ENCODE assay signal across 1 cellular context in the genomic region with DNA sequence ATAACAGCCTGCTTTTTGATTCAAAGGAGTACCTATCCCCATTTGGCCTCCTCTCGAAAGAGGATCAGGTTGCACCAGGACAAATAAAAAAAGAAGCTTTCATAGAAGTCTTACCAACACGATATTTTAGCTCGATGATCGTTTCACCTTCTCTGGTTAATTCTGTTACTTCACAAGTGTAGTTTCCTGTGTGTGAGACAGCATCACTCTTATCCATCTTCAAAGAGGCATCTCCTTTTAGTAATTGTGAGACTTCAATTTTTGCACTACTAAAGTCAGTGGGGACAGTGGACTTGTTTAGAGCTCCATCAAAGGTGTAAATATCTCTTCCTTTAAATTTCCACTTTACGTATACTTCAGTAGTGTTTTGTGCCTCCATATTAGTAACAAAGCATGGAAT.
TF ChIP-seq lines count a peak whose summit lies in the region.

No MANE protein-coding gene starts in this region.

TF ChIP-seq in GM12878, 131 proteins besides CTCF, POLR2A, EP300 and RAD21:
- TF ChIP-seq RB1 (IDR thresholded peaks at IDR 0.05; ENCODE audit: borderline replicate concordance) = no peak
- TF ChIP-seq NFYA (IDR thresholded peaks at IDR 0.05; ENCODE audit: borderline replicate concordance, low read depth, low read length) = no peak
- TF ChIP-seq YBX1 (IDR thresholded peaks at IDR 0.05) = no peak
- no peak for TF ChIP-seq KDM1A (IDR thresholded peaks at IDR 0.05; ENCODE audit: borderline replicate concordance)
- TF ChIP-seq, protein P1, sequence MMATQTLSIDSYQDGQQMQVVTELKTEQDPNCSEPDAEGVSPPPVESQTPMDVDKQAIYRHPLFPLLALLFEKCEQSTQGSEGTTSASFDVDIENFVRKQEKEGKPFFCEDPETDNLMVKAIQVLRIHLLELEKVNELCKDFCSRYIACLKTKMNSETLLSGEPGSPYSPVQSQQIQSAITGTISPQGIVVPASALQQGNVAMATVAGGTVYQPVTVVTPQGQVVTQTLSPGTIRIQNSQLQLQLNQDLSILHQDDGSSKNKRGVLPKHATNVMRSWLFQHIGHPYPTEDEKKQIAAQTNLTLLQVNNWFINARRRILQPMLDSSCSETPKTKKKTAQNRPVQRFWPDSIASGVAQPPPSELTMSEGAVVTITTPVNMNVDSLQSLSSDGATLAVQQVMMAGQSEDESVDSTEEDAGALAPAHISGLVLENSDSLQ (IDR thresholded peaks at IDR 0.05) = no peak
- no peak for TF ChIP-seq SRF (IDR thresholded peaks at IDR 0.05; ENCODE audit: low read depth in 2 of 2, low read length in 2 of 2)
- no peak for TF ChIP-seq PML (IDR thresholded peaks at IDR 0.05; ENCODE audit: low read length)
- no peak for TF ChIP-seq TARDBP (IDR thresholded peaks at IDR 0.05; ENCODE audit: borderline replicate concordance)
- TF ChIP-seq, protein P2, sequence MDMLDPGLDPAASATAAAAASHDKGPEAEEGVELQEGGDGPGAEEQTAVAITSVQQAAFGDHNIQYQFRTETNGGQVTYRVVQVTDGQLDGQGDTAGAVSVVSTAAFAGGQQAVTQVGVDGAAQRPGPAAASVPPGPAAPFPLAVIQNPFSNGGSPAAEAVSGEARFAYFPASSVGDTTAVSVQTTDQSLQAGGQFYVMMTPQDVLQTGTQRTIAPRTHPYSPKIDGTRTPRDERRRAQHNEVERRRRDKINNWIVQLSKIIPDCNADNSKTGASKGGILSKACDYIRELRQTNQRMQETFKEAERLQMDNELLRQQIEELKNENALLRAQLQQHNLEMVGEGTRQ (IDR thresholded peaks at IDR 0.05; ENCODE audit: borderline replicate concordance, low read depth, low read length) = no peak
- TF ChIP-seq NBN (IDR thresholded peaks at IDR 0.05) = no peak
